In genomic region chr17:27540300-27541105, GRCh38 we compare ENCODE assay signal across 1 cellular context.
TF ChIP-seq lines count a peak whose summit lies in the region.

No MANE protein-coding gene starts in this region.

TF ChIP-seq in HepG2, 621 proteins besides CTCF, POLR2A, EP300 and RAD21 (continued from another document and continues in another):
- TF ChIP-seq, protein P1, sequence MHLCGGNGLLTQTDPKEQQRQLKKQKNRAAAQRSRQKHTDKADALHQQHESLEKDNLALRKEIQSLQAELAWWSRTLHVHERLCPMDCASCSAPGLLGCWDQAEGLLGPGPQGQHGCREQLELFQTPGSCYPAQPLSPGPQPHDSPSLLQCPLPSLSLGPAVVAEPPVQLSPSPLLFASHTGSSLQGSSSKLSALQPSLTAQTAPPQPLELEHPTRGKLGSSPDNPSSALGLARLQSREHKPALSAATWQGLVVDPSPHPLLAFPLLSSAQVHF (CRISPR knock-in tag; IDR thresholded peaks at IDR 0.05) = no peak
- no peak for TF ChIP-seq ZNF12 (CRISPR knock-in tag; IDR thresholded peaks at IDR 0.05)
- TF ChIP-seq, protein P2, sequence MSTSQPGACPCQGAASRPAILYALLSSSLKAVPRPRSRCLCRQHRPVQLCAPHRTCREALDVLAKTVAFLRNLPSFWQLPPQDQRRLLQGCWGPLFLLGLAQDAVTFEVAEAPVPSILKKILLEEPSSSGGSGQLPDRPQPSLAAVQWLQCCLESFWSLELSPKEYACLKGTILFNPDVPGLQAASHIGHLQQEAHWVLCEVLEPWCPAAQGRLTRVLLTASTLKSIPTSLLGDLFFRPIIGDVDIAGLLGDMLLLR (CRISPR knock-in tag; IDR thresholded peaks at IDR 0.05) = 0 out of 2 replicates have a peak, but pooled peaks have one; percentile 28
- TF ChIP-seq RFX5 (IDR thresholded peaks at IDR 0.05; ENCODE audit: low read depth, low read length) = no peak
- TF ChIP-seq ZNF124 (CRISPR knock-in tag; IDR thresholded peaks at IDR 0.05) = no peak
- TF ChIP-seq HOMEZ (CRISPR knock-in tag; IDR thresholded peaks at IDR 0.05; ENCODE audit: low read depth) = no peak
- TF ChIP-seq CAMTA2 (CRISPR knock-in tag; IDR thresholded peaks at IDR 0.05; ENCODE audit: borderline replicate concordance) = no peak
- no peak for TF ChIP-seq AKAP8 (CRISPR knock-in tag; IDR thresholded peaks at IDR 0.05)
- TF ChIP-seq SATB2 (CRISPR knock-in tag; IDR thresholded peaks at IDR 0.05) = no peak
- 0 out of 2 replicates have a peak, but pooled peaks have one; percentile 50 for TF ChIP-seq ZNF572 (CRISPR knock-in tag; IDR thresholded peaks at IDR 0.05)
- TF ChIP-seq KLF15 (CRISPR knock-in tag; IDR thresholded peaks at IDR 0.05; ENCODE audit: borderline replicate concordance) = no peak
- TF ChIP-seq ZNF451 (CRISPR knock-in tag; IDR thresholded peaks at IDR 0.05) = no peak
- TF ChIP-seq, protein P3, sequence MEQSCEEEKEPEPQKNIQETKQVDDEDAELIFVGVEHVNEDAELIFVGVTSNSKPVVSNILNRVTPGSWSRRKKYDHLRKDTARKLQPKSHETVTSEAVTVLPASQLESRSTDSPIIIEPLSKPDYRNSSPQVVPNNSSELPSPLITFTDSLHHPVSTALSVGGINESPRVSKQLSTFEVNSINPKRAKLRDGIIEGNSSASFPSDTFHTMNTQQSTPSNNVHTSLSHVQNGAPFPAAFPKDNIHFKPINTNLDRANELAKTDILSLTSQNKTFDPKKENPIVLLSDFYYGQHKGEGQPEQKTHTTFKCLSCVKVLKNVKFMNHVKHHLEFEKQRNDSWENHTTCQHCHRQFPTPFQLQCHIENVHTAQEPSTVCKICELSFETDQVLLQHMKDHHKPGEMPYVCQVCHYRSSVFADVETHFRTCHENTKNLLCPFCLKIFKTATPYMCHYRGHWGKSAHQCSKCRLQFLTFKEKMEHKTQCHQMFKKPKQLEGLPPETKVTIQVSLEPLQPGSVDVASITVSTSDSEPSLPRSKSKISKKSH (CRISPR knock-in tag; IDR thresholded peaks at IDR 0.05; ENCODE audit: borderline replicate concordance) = no peak
- peak; percentile 30; the same call in 1 of the 2 replicates for TF ChIP-seq ZMYM4 (CRISPR knock-in tag; IDR thresholded peaks at IDR 0.05)
- TF ChIP-seq CHD4 (IDR thresholded peaks at IDR 0.05; ENCODE audit: borderline replicate concordance, low read length) = 0 out of 2 replicates have a peak, but pooled peaks have one; percentile 36
- no peak for TF ChIP-seq ATF4 (CRISPR knock-in tag; IDR thresholded peaks at IDR 0.05)
- TF ChIP-seq BCL6 (CRISPR knock-in tag; IDR thresholded peaks at IDR 0.05) = 0 out of 2 replicates have a peak, but pooled peaks have one; percentile 29
- TF ChIP-seq ZNF616 (CRISPR knock-in tag; IDR thresholded peaks at IDR 0.05; ENCODE audit: low read depth) = no peak
- peak; percentile 14; the same call in 1 of the 2 replicates for TF ChIP-seq ZNF331 (CRISPR knock-in tag; IDR thresholded peaks at IDR 0.05)
- TF ChIP-seq ARID5B (CRISPR knock-in tag; IDR thresholded peaks at IDR 0.05) = peak; percentile 29; the same call in 1 of the 2 replicates
- TF ChIP-seq, protein P4, sequence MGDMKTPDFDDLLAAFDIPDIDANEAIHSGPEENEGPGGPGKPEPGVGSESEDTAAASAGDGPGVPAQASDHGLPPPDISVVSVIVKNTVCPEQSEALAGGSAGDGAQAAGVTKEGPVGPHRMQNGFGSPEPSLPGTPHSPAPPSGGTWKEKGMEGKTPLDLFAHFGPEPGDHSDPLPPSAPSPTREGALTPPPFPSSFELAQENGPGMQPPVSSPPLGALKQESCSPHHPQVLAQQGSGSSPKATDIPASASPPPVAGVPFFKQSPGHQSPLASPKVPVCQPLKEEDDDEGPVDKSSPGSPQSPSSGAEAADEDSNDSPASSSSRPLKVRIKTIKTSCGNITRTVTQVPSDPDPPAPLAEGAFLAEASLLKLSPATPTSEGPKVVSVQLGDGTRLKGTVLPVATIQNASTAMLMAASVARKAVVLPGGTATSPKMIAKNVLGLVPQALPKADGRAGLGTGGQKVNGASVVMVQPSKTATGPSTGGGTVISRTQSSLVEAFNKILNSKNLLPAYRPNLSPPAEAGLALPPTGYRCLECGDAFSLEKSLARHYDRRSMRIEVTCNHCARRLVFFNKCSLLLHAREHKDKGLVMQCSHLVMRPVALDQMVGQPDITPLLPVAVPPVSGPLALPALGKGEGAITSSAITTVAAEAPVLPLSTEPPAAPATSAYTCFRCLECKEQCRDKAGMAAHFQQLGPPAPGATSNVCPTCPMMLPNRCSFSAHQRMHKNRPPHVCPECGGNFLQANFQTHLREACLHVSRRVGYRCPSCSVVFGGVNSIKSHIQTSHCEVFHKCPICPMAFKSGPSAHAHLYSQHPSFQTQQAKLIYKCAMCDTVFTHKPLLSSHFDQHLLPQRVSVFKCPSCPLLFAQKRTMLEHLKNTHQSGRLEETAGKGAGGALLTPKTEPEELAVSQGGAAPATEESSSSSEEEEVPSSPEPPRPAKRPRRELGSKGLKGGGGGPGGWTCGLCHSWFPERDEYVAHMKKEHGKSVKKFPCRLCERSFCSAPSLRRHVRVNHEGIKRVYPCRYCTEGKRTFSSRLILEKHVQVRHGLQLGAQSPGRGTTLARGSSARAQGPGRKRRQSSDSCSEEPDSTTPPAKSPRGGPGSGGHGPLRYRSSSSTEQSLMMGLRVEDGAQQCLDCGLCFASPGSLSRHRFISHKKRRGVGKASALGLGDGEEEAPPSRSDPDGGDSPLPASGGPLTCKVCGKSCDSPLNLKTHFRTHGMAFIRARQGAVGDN (CRISPR knock-in tag; IDR thresholded peaks at IDR 0.05) = peak; percentile 54
- TF ChIP-seq, protein P5, sequence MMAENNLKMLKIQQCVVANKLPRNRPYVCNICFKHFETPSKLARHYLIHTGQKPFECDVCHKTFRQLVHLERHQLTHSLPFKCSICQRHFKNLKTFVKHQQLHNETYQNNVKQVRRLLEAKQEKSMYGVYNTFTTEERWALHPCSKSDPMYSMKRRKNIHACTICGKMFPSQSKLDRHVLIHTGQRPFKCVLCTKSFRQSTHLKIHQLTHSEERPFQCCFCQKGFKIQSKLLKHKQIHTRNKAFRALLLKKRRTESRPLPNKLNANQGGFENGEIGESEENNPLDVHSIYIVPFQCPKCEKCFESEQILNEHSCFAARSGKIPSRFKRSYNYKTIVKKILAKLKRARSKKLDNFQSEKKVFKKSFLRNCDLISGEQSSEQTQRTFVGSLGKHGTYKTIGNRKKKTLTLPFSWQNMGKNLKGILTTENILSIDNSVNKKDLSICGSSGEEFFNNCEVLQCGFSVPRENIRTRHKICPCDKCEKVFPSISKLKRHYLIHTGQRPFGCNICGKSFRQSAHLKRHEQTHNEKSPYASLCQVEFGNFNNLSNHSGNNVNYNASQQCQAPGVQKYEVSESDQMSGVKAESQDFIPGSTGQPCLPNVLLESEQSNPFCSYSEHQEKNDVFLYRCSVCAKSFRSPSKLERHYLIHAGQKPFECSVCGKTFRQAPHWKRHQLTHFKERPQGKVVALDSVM (CRISPR knock-in tag; IDR thresholded peaks at IDR 0.05) = peak; percentile 60
- peak; percentile 43 for TF ChIP-seq GATAD2A (CRISPR knock-in tag; IDR thresholded peaks at IDR 0.05)
- TF ChIP-seq MAFF (IDR thresholded peaks at IDR 0.05; ENCODE audit: low read depth, low read length) = no peak
- TF ChIP-seq CEBPB (IDR thresholded peaks at IDR 0.05; ENCODE audit: borderline replicate concordance, low read depth, low read length) = peak; percentile 96
- no peak for TF ChIP-seq CSRNP2 (CRISPR knock-in tag; conservative IDR thresholded peaks at IDR 0.05; ENCODE audit: low read depth)
